ENCODE assay signal across 19 cellular contexts in genomic region chr1:40594187-40594531, GRCh38.
A peak's percentile ranks its signal among the peaks of the same experiment; 100 is the strongest.
DNase-seq lines count a peak whose midpoint lies in the region; ATAC-seq lines count a peak whose summit lies in the region.
"Had no signal": no experiment of that assay in that cellular context is flagged by ENCODE, and none has a peak within 500 bp of the region (broad histone marks: within the 10 kb centered on the region; RNA-seq: fewer than 3 reads in every experiment).

No MANE protein-coding gene starts in this region.

- intact Hi-C loops in left colon (cut with DNase I, micrococcal nuclease): no loop called here

- DNase-seq in NOMO-1 treated with DMSO at 0.1 percent for 48 hours (lab: John Stamatoyannopoulos, UW; ENCODE audit: unreplicated experiment) (peak; percentile 20), NOMO-1 treated with dmso at 0.1 percent for 144 hours (lab: John Stamatoyannopoulos, UW; ENCODE audit: unreplicated experiment) (no peak), MV-4-11 (lab: John Stamatoyannopoulos, UW) (peak; percentile 26), NCI-H2171 treated with DMSO at 0.1 percent for 48 hours (lab: John Stamatoyannopoulos, UW) (peak; percentile 46), myocyte (ENCODE audit: low read depth) (peak; percentile 32), NCI-H2107 (lab: John Stamatoyannopoulos, UW) (no peak), left colon (no peak)
- DNase-seq: C1 segment of cervical spinal cord, Caco-2, GOT3, NCI-H1436, NCI-H1930, NCI-H510A, SW 1271, T-helper 2 cell had no signal

- ATAC-seq in HG03571 (IDR thresholded peaks at IDR 0.05; ENCODE audit: unreplicated experiment) (no peak), left colon (no peak)
- ATAC-seq: HCT116, Panc1, Right ventricle myocardium inferior had no signal

Comparison
In these comparisons a context has a peak if more than half of its experiments do, and no peak if none do; other contexts are left out.
1. DNase-seq: peak in NOMO-1 treated with DMSO at 0.1 percent for 48 hours (single experiment), MV-4-11 (single experiment), NCI-H2171 treated with DMSO at 0.1 percent for 48 hours (single experiment) and myocyte (single experiment); none in NOMO-1 treated with dmso at 0.1 percent for 144 hours (single experiment), NCI-H2107 (single experiment) and left colon (0 of 2).